19 cellular contexts compared by ENCODE assay signal in genomic region chr2:119469661-119470297, GRCh38. TPM values are rescaled to one million over a fixed set of nuclear protein-coding genes. Genes with fewer than 3 reads are reported as not detected.
A peak's percentile ranks its signal among the peaks of the same experiment; 100 is the strongest.
DNase-seq lines count a peak whose midpoint lies in the region; ATAC-seq and TF ChIP-seq lines count a peak whose summit lies in the region.
"Had no signal": no experiment of that assay in that cellular context is flagged by ENCODE, and none has a peak within 500 bp of the region (broad histone marks: within the 10 kb centered on the region; RNA-seq: fewer than 3 reads in every experiment).

No MANE protein-coding gene starts in this region.

- H3K36me3 ChIP-seq in sigmoid colon (no peaks in the 10 kb centered on the region), stomach (no peaks in the 10 kb centered on the region)
- H3K36me3 ChIP-seq: ovary, tibial nerve had no signal

- H3K4me3 ChIP-seq in sigmoid colon = no peak overlapping the region
- no peak overlapping the region for H3K4me3 ChIP-seq in stomach
- H3K4me3 ChIP-seq: ovary, tibial nerve had no signal

- DNase-seq in H4 (ENCODE audit: low spot score) (peak; percentile 45), NCI-H2107 (lab: John Stamatoyannopoulos, UW) (peak; percentile 15), SHP77 treated with DMSO at 0.1 percent for 48 hours (lab: John Stamatoyannopoulos, UW) (peak; percentile 96), sigmoid colon (peak; percentile 17), NCI-H2171 treated with DMSO at 0.1 percent for 48 hours (lab: John Stamatoyannopoulos, UW) (no peak), stomach (no peak)
- DNase-seq: activated CD8-positive, alpha-beta memory T cell treated with anti-CD3 and anti-CD28 coated beads, Interleukin-2, amount 10 ng/mL, durations not matched to agents 7 days and 5 days; AML-193; H7; NCI-H1694 treated with DMSO at 0.1 percent for 48 hours; ovary; right cardiac atrium; stimulated activated naive CD4-positive, alpha-beta T cell had no signal

- no peak for TF ChIP-seq CTCF in sigmoid colon (IDR thresholded peaks at IDR 0.05)
- TF ChIP-seq CTCF in stomach (IDR thresholded peaks at IDR 0.05) = no peak

- intact Hi-C loops in sigmoid colon (cut with DNase I) (no loop called here), stomach (cut with DNase I; ENCODE audit: low total_unique reads) (no loop called here)

- TF ChIP-seq POLR2A in sigmoid colon (IDR thresholded peaks at IDR 0.05) = no peak
- TF ChIP-seq POLR2A in stomach (IDR thresholded peaks at IDR 0.05) = no peak

- H3K9me3 ChIP-seq in sigmoid colon (no peaks in the 10 kb centered on the region), stomach (no peaks in the 10 kb centered on the region)
- H3K9me3 ChIP-seq: ovary, tibial nerve had no signal

- H3K27ac ChIP-seq in sigmoid colon (no peak overlapping the region), stomach (no peak overlapping the region)
- H3K27ac ChIP-seq: ovary, RWPE1, tibial nerve had no signal

- WGBS in sigmoid colon, 2 donors = 10 to 29% methylated on average over 2 of the region's 2 CpGs
- 6 to 30% (median 22%) methylated on average over 2 of the region's 2 CpGs for WGBS in stomach, 5 donors

- no peaks in the 10 kb centered on the region for H3K27me3 ChIP-seq in sigmoid colon
- H3K27me3 ChIP-seq in stomach = no peaks in the 10 kb centered on the region
- H3K27me3 ChIP-seq: ovary, tibial nerve had no signal

- TF ChIP-seq EP300 in sigmoid colon (IDR thresholded peaks at IDR 0.05) (no peak), stomach (IDR thresholded peaks at IDR 0.05) (no peak)

- no peak for ATAC-seq in HG03442 (IDR thresholded peaks at IDR 0.05; ENCODE audit: unreplicated experiment)
- ATAC-seq: activated CD8-positive, alpha-beta memory T cell treated with anti-CD3 and anti-CD28 coated beads, Interleukin-2, amount 10 ng/mL, durations not matched to agents 7 days and 5 days; activated T-helper 17 cell treated with anti-CD3 and anti-CD28 coated beads, Interleukin-2, amount 50 U/mL, for 72 hours; right cardiac atrium had no signal

- H3K4me1 ChIP-seq in sigmoid colon (no peaks in the 10 kb centered on the region), stomach (peaks cover 0 to 14% (median 1%) of the 10 kb centered on the region in 4 donors)
- H3K4me1 ChIP-seq: tibial nerve had no signal

RNA-seq across cellular contexts. Expression of gene TMEM37, which starts 38.1 kb away (rescaled TPM):
- total RNA-seq in H4 (2014; rRNA removed; shearing (Covaris generic)) = 1.5 and 1.9 TPM in 2 replicates
- total RNA-seq in sigmoid colon (1 to 10 TPM in 3 of 4 donors, under 1 TPM in 1; 0.55 to 6.1 (median 2.6) TPM), stomach (10 to 100 TPM in 3 of 5 donors, 1 to 10 TPM in 1, not detected in 1; 5.7 to 27.8 (median 18.9) TPM)
- polyA plus RNA-seq in sigmoid colon (10 to 100 TPM; 45.0 to 96.9 (median 69.7) TPM), stomach (10 to 100 TPM in 2 of 3 donors, 1 to 10 TPM in 1; 6.7 to 16.4 (median 12.7) TPM)
- total RNA-seq: activated CD8-positive, alpha-beta memory T cell treated with anti-CD3 and anti-CD28 coated beads, Interleukin-2, amount 10 ng/mL, durations not matched to agents 7 days and 5 days; activated T-helper 17 cell treated with anti-CD3 and anti-CD28 coated beads, Interleukin-2, amount 50 U/mL, for 72 hours had no signal

RNA-seq across cellular contexts. Expression of gene SCTR, which starts 54.5 kb away (rescaled TPM):
- total RNA-seq in H4 (2014; rRNA removed; shearing (Covaris generic)) = not detected in 2 replicates
- total RNA-seq in sigmoid colon (not detected), stomach (1 to 10 TPM in 1 of 5 donors, under 1 TPM in 2, not detected in 2; 0.18 to 1.4 (median 0.89) TPM)
- polyA plus RNA-seq in sigmoid colon (under 1 TPM in 1 of 3 donors, not detected in 2; 0.16 TPM), stomach (1 to 10 TPM; 6.7 to 8.6 (median 7.0) TPM)
- total RNA-seq: activated CD8-positive, alpha-beta memory T cell treated with anti-CD3 and anti-CD28 coated beads, Interleukin-2, amount 10 ng/mL, durations not matched to agents 7 days and 5 days; activated T-helper 17 cell treated with anti-CD3 and anti-CD28 coated beads, Interleukin-2, amount 50 U/mL, for 72 hours; fibroblast of lung; H7; lower leg skin; tibial nerve had no signal
- polyA plus RNA-seq: fibroblast of lung had no signal

Comparison
In these comparisons a context has a peak if more than half of its experiments do, and no peak if none do; other contexts are left out.
1. DNase-seq: peak in H4 (single experiment), NCI-H2107 (single experiment), SHP77 treated with DMSO at 0.1 percent for 48 hours (single experiment) and sigmoid colon (single experiment); none in NCI-H2171 treated with DMSO at 0.1 percent for 48 hours (single experiment) and stomach (single experiment).